8 cellular contexts compared by ENCODE assay signal in genomic region chr6:109458774-109459531, GRCh38. TPM values are rescaled to one million over a fixed set of nuclear protein-coding genes. Genes with fewer than 3 reads are reported as not detected.
DNase-seq lines count a peak whose midpoint lies in the region; ATAC-seq lines count a peak whose summit lies in the region.

No MANE protein-coding gene starts in this region.

- WGBS in thymus, result 4% methylated on average over 5 of the region's 5 CpGs

- peaks cover 15% of the 10 kb centered on the region for H3K4me1 ChIP-seq in thymus (ENCODE audit: control insufficient read depth, insufficient read depth, low read length)

- H3K9me3 ChIP-seq in thymus (ENCODE audit: control insufficient read depth), result no peaks in the 10 kb centered on the region

- peak overlapping the region; percentile 83 for H3K27ac Mint-ChIP-seq in activated naive CD8-positive, alpha-beta T cell

- peaks cover 13% of the 10 kb centered on the region for H3K36me3 Mint-ChIP-seq in activated naive CD8-positive, alpha-beta T cell

- no peaks in the 10 kb centered on the region for H3K27me3 Mint-ChIP-seq in activated naive CD8-positive, alpha-beta T cell

- peaks cover 69% of the 10 kb centered on the region for H3K4me1 Mint-ChIP-seq in activated naive CD8-positive, alpha-beta T cell (ENCODE audit: low read depth)

- no peaks in the 10 kb centered on the region for H3K27me3 ChIP-seq in thymus (ENCODE audit: control insufficient read depth, insufficient read depth)

- ATAC-seq in HG03139 (IDR thresholded peaks at IDR 0.05; ENCODE audit: unreplicated experiment), result no peak

- H3K9me3 Mint-ChIP-seq in activated naive CD8-positive, alpha-beta T cell (ENCODE audit: low read depth), result no peaks in the 10 kb centered on the region

- peak overlapping the region; percentile 58 for H3K27ac ChIP-seq in thymus (ENCODE audit: low read depth)

- DNase-seq in activated CD4-positive, alpha-beta T cell treated with anti-CD3 and anti-CD28 coated beads for 4 hours, result peak; percentile 45 to 49
- no peak for DNase-seq in activated CD4-positive, alpha-beta T cell treated with anti-CD3 and anti-CD28 coated beads for 1 hour
- DNase-seq in NCI-H146 (lab: John Stamatoyannopoulos, UW) (peak; percentile 78), NCI-H2171 (lab: John Stamatoyannopoulos, UW) (no peak), EL (no peak)

- H3K36me3 ChIP-seq in thymus (ENCODE audit: control insufficient read depth, insufficient read depth), result no peaks in the 10 kb centered on the region

- H3K4me3 ChIP-seq in thymus (ENCODE audit: low read length), result no peak overlapping the region

- peak overlapping the region; percentile 55 for H3K4me3 Mint-ChIP-seq in activated naive CD8-positive, alpha-beta T cell

RNA-seq across cellular contexts. Expression of gene MICAL1, which starts 3.4 kb away (rescaled TPM):
- polyA plus RNA-seq in thymus, result 118 TPM

RNA-seq across cellular contexts. Expression of gene SMPD2, which starts 18.4 kb away (rescaled TPM):
- polyA plus RNA-seq in thymus, result 18.8 TPM

RNA-seq across cellular contexts. Expression of gene PPIL6, which starts 18.5 kb away (rescaled TPM):
- 1.4 TPM for polyA plus RNA-seq in thymus

RNA-seq across cellular contexts. Expression of gene ZBTB24, which starts 24.1 kb away (rescaled TPM):
- 9.2 TPM for polyA plus RNA-seq in thymus

Comparison
In these comparisons a context has a peak if more than half of its experiments do, and no peak if none do; other contexts are left out.
1. DNase-seq: peak in activated CD4-positive, alpha-beta T cell treated with anti-CD3 and anti-CD28 coated beads for 4 hours (2 of 2) and NCI-H146 (single experiment); none in activated CD4-positive, alpha-beta T cell treated with anti-CD3 and anti-CD28 coated beads for 1 hour (single experiment), NCI-H2171 (single experiment) and EL (single experiment).